In the genomic region with DNA sequence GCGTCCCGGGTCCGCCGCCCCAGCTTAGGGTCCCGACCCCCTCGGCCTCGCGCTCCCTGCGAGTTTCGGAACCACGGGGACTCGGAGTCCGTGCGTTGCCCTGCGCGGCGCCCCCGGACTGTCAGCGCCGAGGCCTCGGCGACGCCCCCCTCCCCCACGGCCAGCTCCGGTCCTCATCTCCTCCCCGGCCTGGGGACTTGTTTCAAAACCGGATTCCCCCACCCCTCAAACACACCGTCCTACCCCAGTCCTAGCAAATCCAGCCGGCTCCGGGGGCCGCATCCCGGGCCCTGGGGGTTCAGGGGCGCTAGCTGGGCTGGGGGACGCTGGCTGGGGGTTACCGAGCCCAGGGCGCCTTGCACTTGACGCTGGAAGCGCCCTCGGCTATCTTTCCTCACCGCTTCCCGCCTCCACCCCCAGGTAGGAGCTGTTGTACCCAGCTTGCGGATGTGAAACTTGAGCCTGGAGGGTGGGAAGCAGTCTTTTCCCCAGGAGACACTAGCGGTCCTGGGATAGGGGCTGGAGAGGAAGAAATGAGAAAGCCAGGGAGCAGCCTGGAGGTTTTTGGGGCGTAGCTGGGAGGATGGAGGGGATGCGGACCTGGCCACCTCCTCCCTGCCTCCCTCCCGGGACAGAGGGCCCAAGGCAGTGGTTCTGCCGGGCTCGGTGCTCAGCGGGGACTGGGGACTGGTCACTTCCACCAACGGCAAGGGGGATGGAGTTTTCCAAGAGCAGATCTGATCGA, we compare ENCODE assay signal across 9 cellular contexts. TPM values are rescaled to one million over a fixed set of nuclear protein-coding genes. Genes with fewer than 3 reads are reported as not detected.
A peak's percentile ranks its signal among the peaks of the same experiment; 100 is the strongest.
DNase-seq lines count a peak whose midpoint lies in the region; ATAC-seq and TF ChIP-seq lines count a peak whose summit lies in the region.
"Had no signal": no experiment of that assay in that cellular context is flagged by ENCODE, and none has a peak within 500 bp of the region (broad histone marks: within the 10 kb centered on the region; RNA-seq: fewer than 3 reads in every experiment).

No MANE protein-coding gene starts in this region.

- TF ChIP-seq CTCF in AG04450 (IDR thresholded peaks at IDR 0.05; ENCODE audit: low read depth, low read length) (no peak), neural progenitor cell (IDR thresholded peaks at IDR 0.05) (no peak), OCI-LY7 (conservative IDR thresholded peaks at IDR 0.05; ENCODE audit: low read length) (no peak)

- peaks cover 29% of the 10 kb centered on the region for H3K79me2 ChIP-seq in neural progenitor cell (ENCODE audit: low read depth)
- no peaks in the 10 kb centered on the region for H3K79me2 ChIP-seq in OCI-LY7 (ENCODE audit: insufficient read depth, low read depth, low read length)

- peaks cover 61% of the 10 kb centered on the region for H3K4me1 Mint-ChIP-seq in neural progenitor cell

- peaks cover 27% of the 10 kb centered on the region for H3K4me1 ChIP-seq in neural progenitor cell
- H3K4me1 ChIP-seq in OCI-LY7 (ENCODE audit: insufficient read depth, low read length, poor library complexity, severe bottlenecking): no peaks in the 10 kb centered on the region

- peaks cover 24% of the 10 kb centered on the region for H4K20me1 ChIP-seq in neural progenitor cell (ENCODE audit: low read depth)
- H4K20me1 ChIP-seq in OCI-LY7 (ENCODE audit: insufficient read depth, low read length): no peaks in the 10 kb centered on the region

- H3K9me2 ChIP-seq in OCI-LY7 (ENCODE audit: insufficient read depth, low read length): no peaks in the 10 kb centered on the region

- H3K9me3 ChIP-seq in AG04450 (ENCODE audit: control insufficient read depth, insufficient read depth, low read length) (no peaks in the 10 kb centered on the region; the same call in 1 of the 2 replicates), MG63 (no peaks in the 10 kb centered on the region), neural progenitor cell (ENCODE audit: low read depth) (no peaks in the 10 kb centered on the region), OCI-LY7 (ENCODE audit: low read length) (no peaks in the 10 kb centered on the region)

- no peak overlapping the region for H2AFZ ChIP-seq in neural progenitor cell (replicated peaks)
- no peak overlapping the region for H2AFZ ChIP-seq in OCI-LY7 (ENCODE audit: low read length)

- H3K4me2 ChIP-seq in neural progenitor cell: peak overlapping the region; percentile 80
- no peak overlapping the region for H3K4me2 ChIP-seq in OCI-LY7 (ENCODE audit: low read length)

- BruUV-seq in OCI-LY7 (replicated peaks; lab: Mats Ljungman, UMichigan): no TSS peak

- intact Hi-C loops in OCI-LY7 (cut with micrococcal nuclease; ENCODE audit: unreplicated experiment): no loop called here

- CTCF ChIA-PET in AG04450 (lab: Charles Lee): interaction anchor here (0.9 to 2.8 kb wide), 4 partner anchors 35 to 65 kb away, joined by 4 to 13 read pairs (median 6); no protein-coding TSS in a partner anchor
- CTCF ChIA-PET in OCI-LY7 (lab: Charles Lee; ENCODE audit: unreplicated experiment): no interaction called here

- H3K9ac ChIP-seq in neural progenitor cell: peak overlapping the region; percentile 18

- H3K27ac ChIP-seq in AG04450 (ENCODE audit: low read depth, low read length) (peak overlapping the region; percentile 82), epithelial cell of prostate (peak overlapping the region; percentile 45), neural progenitor cell (peak overlapping the region; percentile 99), OCI-LY7 (ENCODE audit: low read depth, low read length, poor library complexity, severe bottlenecking) (no peak overlapping the region)

- H3K4me3 ChIP-seq in AG04450 (ENCODE audit: low read depth, low read length): peak overlapping the region; percentile 95
- H3K4me3 ChIP-seq in MG63: peak overlapping the region; percentile 67
- H3K4me3 ChIP-seq in neural progenitor cell: peak overlapping the region; percentile 58
- H3K4me3 ChIP-seq in OCI-LY7 (ENCODE audit: low read depth, low read length, poor library complexity, severe bottlenecking): no peak overlapping the region

- H3F3A ChIP-seq in neural progenitor cell (ENCODE audit: low read depth): peaks cover 57% of the 10 kb centered on the region

- DNase-seq in AG04450 (ENCODE audit: low read depth, low spot score) (no peak), MG63 (no peak), epithelial cell of prostate (ENCODE audit: low read depth, low spot score) (no peak), neural progenitor cell (ENCODE audit: low spot score) (peak; percentile 76), NCI-H510A (lab: John Stamatoyannopoulos, UW) (no peak), OCI-LY7 (ENCODE audit: low spot score) (no peak)
- DNase-seq: amniotic stem cell had no signal

- POLR2A ChIA-PET in AG04450 (lab: Yijun Ruan, JAX) (interaction anchor here (0.6 to 3.6 kb wide), 9 partner anchors 9 to 52 kb away, joined by 3 to 15 read pairs (median 6); no protein-coding TSS in a partner anchor), OCI-LY7 (lab: Charles Lee) (no interaction called here)

- peaks cover 54% of the 10 kb centered on the region for H3K27me3 Mint-ChIP-seq in neural progenitor cell (ENCODE audit: insufficient read depth, low read depth)

- H3K36me3 ChIP-seq in MG63: no peaks in the 10 kb centered on the region; the same call in 1 of the 2 replicates
- no peaks in the 10 kb centered on the region for H3K36me3 ChIP-seq in neural progenitor cell
- no peaks in the 10 kb centered on the region for H3K36me3 ChIP-seq in OCI-LY7 (ENCODE audit: insufficient read depth, low read length)

- peak overlapping the region; percentile 99 for H3K27ac Mint-ChIP-seq in neural progenitor cell

- H3K36me3 Mint-ChIP-seq in neural progenitor cell: no peaks in the 10 kb centered on the region

- H3K9me3 Mint-ChIP-seq in neural progenitor cell: peaks cover 2% of the 10 kb centered on the region

- H3K27me3 ChIP-seq in AG04450 (ENCODE audit: control insufficient read depth, insufficient read depth, low read length): no peaks in the 10 kb centered on the region
- no peaks in the 10 kb centered on the region for H3K27me3 ChIP-seq in MG63
- H3K27me3 ChIP-seq in neural progenitor cell: no peaks in the 10 kb centered on the region

- H3K4me3 Mint-ChIP-seq in neural progenitor cell: peak overlapping the region; percentile 93

- ATAC-seq in HG02642 (IDR thresholded peaks at IDR 0.05; ENCODE audit: poor library complexity, unreplicated experiment) (no peak), GM21381 (IDR thresholded peaks at IDR 0.05; ENCODE audit: unreplicated experiment) (no peak)

RNA-seq across cellular contexts. Expression of a gene that starts 0.6 kb away (rescaled TPM):
- 241 and 314 TPM in 2 replicates for polyA plus RNA-seq in AG04450 (2011; rRNA removed)
- polyA minus RNA-seq in AG04450 (2011; rRNA and poly(A)+ RNA removed): 112 and 137 TPM in 2 replicates
- 42.9 and 91.9 TPM in 2 replicates for total RNA-seq in MG63 (2014; rRNA removed; shearing (Covaris generic); ENCODE audit: low replicate concordance)
- 84.3 and 163 TPM in 2 replicates for total RNA-seq in neural progenitor cell (ENCODE audit: low replicate concordance)
- not detected in 2 replicates for total RNA-seq in OCI-LY7 (2014; rRNA removed; shearing (Covaris generic))
- total RNA-seq in OCI-LY7 (2022): not detected in 2 replicates

Comparison
In these comparisons a context has a peak if more than half of its experiments do, and no peak if none do; other contexts are left out.
1. RNA of a gene that starts 0.6 kb away (total RNA-seq): 84.3 to 163 TPM in neural progenitor cell and 42.9 to 91.9 TPM in MG63; not detected in OCI-LY7; every median in the first group is over 10 times any median in the second.